ENCODE assay signal across 1 cellular context in genomic region chr6:79078057-79078969, GRCh38.
A peak's percentile ranks its signal among the peaks of the same experiment; 100 is the strongest.
TF ChIP-seq lines count a peak whose summit lies in the region.

TSS of gene PHIP (minus strand) at chr6:79078254. CDS start at chr6:79078068, 186 bp downstream.

TF ChIP-seq in SK-N-SH, 30 proteins besides CTCF, POLR2A, EP300 and RAD21 (continued from another document):
- no peak; the same call in 1 of the 2 replicates for TF ChIP-seq FOXM1 (IDR thresholded peaks at IDR 0.05; ENCODE audit: low read depth)
- TF ChIP-seq IRF3 (IDR thresholded peaks at IDR 0.05; ENCODE audit: low read depth, low read length) = no peak
- TF ChIP-seq SIN3A (IDR thresholded peaks at IDR 0.05; ENCODE audit: borderline replicate concordance, low read depth, low read length) = 0 out of 2 replicates have a peak, but pooled peaks have one; percentile 69
- TF ChIP-seq PBX3 (IDR thresholded peaks at IDR 0.05) = peak; percentile 85
- TF ChIP-seq TAF1 (IDR thresholded peaks at IDR 0.05; ENCODE audit: borderline replicate concordance, low read depth, low read length) = peak; percentile 86
- TF ChIP-seq TEAD4 (IDR thresholded peaks at IDR 0.05; ENCODE audit: borderline replicate concordance, insufficient read depth) = 0 out of 2 replicates have a peak, but pooled peaks have one; percentile 28
- peak; percentile 95 for TF ChIP-seq MXI1 (IDR thresholded peaks at IDR 0.05; ENCODE audit: low read depth, low read length)
- 0 out of 2 replicates have a peak, but pooled peaks have one; percentile 5 for TF ChIP-seq GATA2 (CRISPR knock-in tag; IDR thresholded peaks at IDR 0.05)
- TF ChIP-seq NRF1 (IDR thresholded peaks at IDR 0.05; ENCODE audit: low read depth, low read length) = no peak
- TF ChIP-seq RFX5 (IDR thresholded peaks at IDR 0.05; ENCODE audit: low read length) = peak; percentile 18; the same call in 1 of the 2 replicates
- TF ChIP-seq EZH2phosphoT487 (IDR thresholded peaks at IDR 0.05; ENCODE audit: borderline replicate concordance, low read depth) = no peak
- TF ChIP-seq YY1 (IDR thresholded peaks at IDR 0.05; ENCODE audit: low read depth) = peak; percentile 76; the same call in 1 of the 2 replicates
- no peak for TF ChIP-seq GABPA (IDR thresholded peaks at IDR 0.05; ENCODE audit: low read depth)
